ENCODE assay signal across 26 cellular contexts in genomic region chr20:3565851-3566250, GRCh38.
"Had no signal": no experiment of that assay in that cellular context is flagged by ENCODE, and none has a peak within 500 bp of the region (broad histone marks: within the 10 kb centered on the region; RNA-seq: fewer than 3 reads in every experiment).

No MANE protein-coding gene starts in this region.

- H3K9me3 ChIP-seq: left lung, mucosa of descending colon, pancreas, prostate gland, tibial nerve, uterus had no signal

- H3K36me3 ChIP-seq: pancreas, prostate gland, uterus had no signal

- H3K27ac ChIP-seq: left lung, pancreas, prostate gland, skin epidermis, tibial nerve, uterus had no signal

- H3K27ac Mint-ChIP-seq: natural killer cell treated with Interleukin-12 subunit alpha and Interleukin-12 subunit beta and Interleukin-15 and Interleukin-18, amount 100 ng/mL, for 72 hours; stimulated activated memory B cell treated with anti-CD40 and anti-IgM and Interleukin-4, amounts not matched to agents 10 μg/mL and 1 μg/mL and 100 μg/mL, for 72 hours; type B pancreatic cell had no signal

- H3K4me1 Mint-ChIP-seq: naive thymus-derived CD4-positive, alpha-beta T cell; stimulated activated memory B cell treated with anti-CD40 and anti-IgM and Interleukin-4, amounts not matched to agents 10 μg/mL and 1 μg/mL and 100 μg/mL, for 72 hours; stimulated activated naive CD8-positive, alpha-beta T cell treated with anti-CD3 and anti-CD28 coated beads, Interleukin-15, amount 100 ng/mL, for 72 hours had no signal

- H3K4me3 ChIP-seq: left lung, lung, mucosa of descending colon, pancreas, prostate gland, skin epidermis, tibial nerve, uterus had no signal

- ATAC-seq: left colon; left lung; mucosa of descending colon; naive thymus-derived CD4-positive, alpha-beta T cell; natural killer cell treated with Interleukin-12 subunit alpha and Interleukin-12 subunit beta and Interleukin-15 and Interleukin-18, amount 100 ng/mL, for 72 hours; pancreas; right cardiac atrium; sciatic nerve; stimulated activated memory B cell treated with anti-CD40 and anti-IgM and Interleukin-4, amounts not matched to agents 10 μg/mL and 1 μg/mL and 100 μg/mL, for 72 hours; stimulated activated naive CD8-positive, alpha-beta T cell treated with anti-CD3 and anti-CD28 coated beads, Interleukin-15, amount 100 ng/mL, for 72 hours had no signal

- H3K4me3 Mint-ChIP-seq: naive thymus-derived CD4-positive, alpha-beta T cell; natural killer cell treated with Interleukin-12 subunit alpha and Interleukin-12 subunit beta and Interleukin-15 and Interleukin-18, amount 100 ng/mL, for 72 hours; neural crest cell; stimulated activated memory B cell treated with anti-CD40 and anti-IgM and Interleukin-4, amounts not matched to agents 10 μg/mL and 1 μg/mL and 100 μg/mL, for 72 hours; stimulated activated naive CD8-positive, alpha-beta T cell treated with anti-CD3 and anti-CD28 coated beads, Interleukin-15, amount 100 ng/mL, for 72 hours; type B pancreatic cell had no signal

- DNase-seq: hippocampal formation; kidney; left colon; left lung; midbrain; mucosa of descending colon; naive thymus-derived CD4-positive, alpha-beta T cell; nucleus accumbens; pancreas; posterior cingulate gyrus; retina; right cardiac atrium; stimulated activated CD4-positive, alpha-beta T cell treated with anti-CD3 and anti-CD28 coated beads, Interleukin-4, amount 100 ng/mL, for 24 hours; stimulated activated naive CD4-positive, alpha-beta T cell treated with Interleukin-2 at 50 U/mL for 16 hours; stimulated activated naive CD8-positive, alpha-beta T cell treated with anti-CD3 and anti-CD28 coated beads, Interleukin-15, amount 100 ng/mL, for 72 hours; substantia nigra; uterus had no signal

- H3K9me3 Mint-ChIP-seq: naive thymus-derived CD4-positive, alpha-beta T cell; natural killer cell treated with Interleukin-12 subunit alpha and Interleukin-12 subunit beta and Interleukin-15 and Interleukin-18, amount 100 ng/mL, for 72 hours; neural crest cell; stimulated activated memory B cell treated with anti-CD40 and anti-IgM and Interleukin-4, amounts not matched to agents 10 μg/mL and 1 μg/mL and 100 μg/mL, for 72 hours; stimulated activated naive CD8-positive, alpha-beta T cell treated with anti-CD3 and anti-CD28 coated beads, Interleukin-15, amount 100 ng/mL, for 72 hours; type B pancreatic cell had no signal

- H3K27me3 Mint-ChIP-seq: naive thymus-derived CD4-positive, alpha-beta T cell; natural killer cell treated with Interleukin-12 subunit alpha and Interleukin-12 subunit beta and Interleukin-15 and Interleukin-18, amount 100 ng/mL, for 72 hours; stimulated activated memory B cell treated with anti-CD40 and anti-IgM and Interleukin-4, amounts not matched to agents 10 μg/mL and 1 μg/mL and 100 μg/mL, for 72 hours; stimulated activated naive CD8-positive, alpha-beta T cell treated with anti-CD3 and anti-CD28 coated beads, Interleukin-15, amount 100 ng/mL, for 72 hours; type B pancreatic cell had no signal

- H3K4me1 ChIP-seq: left lung, pancreas, prostate gland, tibial nerve, uterus had no signal

- H3K27me3 ChIP-seq: left lung, pancreas, tibial nerve, uterus had no signal
